Comparison of ENCODE assay signal across 1 cellular context in the genomic region with DNA sequence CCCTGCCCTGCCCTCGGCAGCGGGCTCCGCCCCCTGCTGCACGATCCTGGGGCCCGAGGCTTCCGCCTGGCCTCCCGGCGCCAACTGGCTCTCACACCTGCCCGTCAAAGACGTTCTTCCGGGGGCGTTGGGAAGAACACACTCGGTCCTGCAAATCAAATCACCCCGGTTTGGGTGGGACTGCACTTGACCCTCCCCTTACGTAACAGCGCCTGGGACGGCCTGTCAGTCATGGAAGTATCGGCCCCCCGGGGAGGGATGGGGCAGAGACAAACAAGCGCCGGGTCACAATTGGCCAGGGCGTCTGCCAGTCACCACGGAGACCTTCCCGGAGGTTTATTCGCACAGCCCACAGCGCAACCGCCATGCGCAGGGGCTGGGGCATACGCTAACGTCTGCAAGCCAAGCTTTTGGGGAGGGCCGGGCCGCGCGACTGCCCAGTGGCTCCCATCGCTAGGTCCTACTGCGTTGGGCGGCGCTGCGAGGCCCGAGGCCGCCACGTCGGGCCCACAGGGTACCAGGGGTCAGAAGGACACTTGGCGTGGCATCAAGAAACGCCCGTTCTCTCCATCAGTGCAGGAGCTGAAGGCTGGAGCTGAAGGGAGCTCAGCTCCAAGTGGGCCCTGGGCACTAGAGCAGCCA.
TF ChIP-seq lines count a peak whose summit lies in the region.

No MANE protein-coding gene starts in this region.

TF ChIP-seq in HepG2, 621 proteins besides CTCF, POLR2A, EP300 and RAD21 (continued from another document and continues in another):
- TF ChIP-seq, protein P1, sequence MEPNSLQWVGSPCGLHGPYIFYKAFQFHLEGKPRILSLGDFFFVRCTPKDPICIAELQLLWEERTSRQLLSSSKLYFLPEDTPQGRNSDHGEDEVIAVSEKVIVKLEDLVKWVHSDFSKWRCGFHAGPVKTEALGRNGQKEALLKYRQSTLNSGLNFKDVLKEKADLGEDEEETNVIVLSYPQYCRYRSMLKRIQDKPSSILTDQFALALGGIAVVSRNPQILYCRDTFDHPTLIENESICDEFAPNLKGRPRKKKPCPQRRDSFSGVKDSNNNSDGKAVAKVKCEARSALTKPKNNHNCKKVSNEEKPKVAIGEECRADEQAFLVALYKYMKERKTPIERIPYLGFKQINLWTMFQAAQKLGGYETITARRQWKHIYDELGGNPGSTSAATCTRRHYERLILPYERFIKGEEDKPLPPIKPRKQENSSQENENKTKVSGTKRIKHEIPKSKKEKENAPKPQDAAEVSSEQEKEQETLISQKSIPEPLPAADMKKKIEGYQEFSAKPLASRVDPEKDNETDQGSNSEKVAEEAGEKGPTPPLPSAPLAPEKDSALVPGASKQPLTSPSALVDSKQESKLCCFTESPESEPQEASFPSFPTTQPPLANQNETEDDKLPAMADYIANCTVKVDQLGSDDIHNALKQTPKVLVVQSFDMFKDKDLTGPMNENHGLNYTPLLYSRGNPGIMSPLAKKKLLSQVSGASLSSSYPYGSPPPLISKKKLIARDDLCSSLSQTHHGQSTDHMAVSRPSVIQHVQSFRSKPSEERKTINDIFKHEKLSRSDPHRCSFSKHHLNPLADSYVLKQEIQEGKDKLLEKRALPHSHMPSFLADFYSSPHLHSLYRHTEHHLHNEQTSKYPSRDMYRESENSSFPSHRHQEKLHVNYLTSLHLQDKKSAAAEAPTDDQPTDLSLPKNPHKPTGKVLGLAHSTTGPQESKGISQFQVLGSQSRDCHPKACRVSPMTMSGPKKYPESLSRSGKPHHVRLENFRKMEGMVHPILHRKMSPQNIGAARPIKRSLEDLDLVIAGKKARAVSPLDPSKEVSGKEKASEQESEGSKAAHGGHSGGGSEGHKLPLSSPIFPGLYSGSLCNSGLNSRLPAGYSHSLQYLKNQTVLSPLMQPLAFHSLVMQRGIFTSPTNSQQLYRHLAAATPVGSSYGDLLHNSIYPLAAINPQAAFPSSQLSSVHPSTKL (CRISPR knock-in tag; IDR thresholded peaks at IDR 0.05) = peak; percentile 65
- TF ChIP-seq ZBTB1 (CRISPR knock-in tag; IDR thresholded peaks at IDR 0.05; ENCODE audit: borderline replicate concordance) (no peak), ZSCAN29 (CRISPR knock-in tag; conservative IDR thresholded peaks at IDR 0.05) (0 out of 2 replicates have a peak, but pooled peaks have one; percentile 67), KDM1A (CRISPR knock-in tag; IDR thresholded peaks at IDR 0.05) (no peak; the same call in 1 of the 2 replicates), MEF2D (CRISPR knock-in tag; IDR thresholded peaks at IDR 0.05) (peak; percentile 87; the same call in 1 of the 2 replicates), TMF1 (CRISPR knock-in tag; IDR thresholded peaks at IDR 0.05; ENCODE audit: low read depth) (peak; percentile 10; the same call in 1 of the 2 replicates), ZNF615 (CRISPR knock-in tag; IDR thresholded peaks at IDR 0.05; ENCODE audit: borderline replicate concordance) (no peak), STAG1 (CRISPR knock-in tag; IDR thresholded peaks at IDR 0.05) (no peak), ZNF329 (CRISPR knock-in tag; IDR thresholded peaks at IDR 0.05; ENCODE audit: low read depth) (peak; percentile 37; the same call in 1 of the 2 replicates), ZBTB21 (CRISPR knock-in tag; IDR thresholded peaks at IDR 0.05) (no peak; the same call in 1 of the 2 replicates), FOXM1 (CRISPR knock-in tag; IDR thresholded peaks at IDR 0.05) (no peak), CAMTA2 (CRISPR knock-in tag; IDR thresholded peaks at IDR 0.05; ENCODE audit: borderline replicate concordance) (no peak), ZNF703 (CRISPR knock-in tag; IDR thresholded peaks at IDR 0.05; ENCODE audit: borderline replicate concordance) (no peak), FOXA3 (CRISPR knock-in tag; IDR thresholded peaks at IDR 0.05) (peak; percentile 84), ZSCAN21 (CRISPR knock-in tag; IDR thresholded peaks at IDR 0.05; ENCODE audit: borderline replicate concordance) (peak; percentile 74; the same call in 1 of the 2 replicates), ZNF317 (CRISPR knock-in tag; IDR thresholded peaks at IDR 0.05) (0 out of 2 replicates have a peak, but pooled peaks have one; percentile 10), PTBP1 (IDR thresholded peaks at IDR 0.05; ENCODE audit: low read depth, low read length, poor library complexity, severe bottlenecking) (no peak), BRD4 (CRISPR knock-in tag; IDR thresholded peaks at IDR 0.05) (peak; percentile 76), MTF1 (CRISPR knock-in tag; IDR thresholded peaks at IDR 0.05) (no peak), ZIK1 (CRISPR knock-in tag; IDR thresholded peaks at IDR 0.05; ENCODE audit: borderline replicate concordance, low read depth) (peak; percentile 88), MAF1 (CRISPR knock-in tag; IDR thresholded peaks at IDR 0.05; ENCODE audit: borderline replicate concordance) (peak; percentile 20; the same call in 1 of the 2 replicates), AHR (CRISPR knock-in tag; IDR thresholded peaks at IDR 0.05) (peak; percentile 86), NFKB2 (CRISPR knock-in tag; IDR thresholded peaks at IDR 0.05; ENCODE audit: borderline replicate concordance) (0 out of 2 replicates have a peak, but pooled peaks have one; percentile 26), ATF7-NPFF (CRISPR knock-in tag; IDR thresholded peaks at IDR 0.05; ENCODE audit: low read depth) (peak; percentile 7; the same call in 1 of the 2 replicates), ZNF33A (CRISPR knock-in tag; IDR thresholded peaks at IDR 0.05; ENCODE audit: borderline replicate concordance) (no peak), ZNF629 (CRISPR knock-in tag; conservative IDR thresholded peaks at IDR 0.05) (0 out of 2 replicates have a peak, but pooled peaks have one; percentile 14), TGIF2 (CRISPR knock-in tag; IDR thresholded peaks at IDR 0.05) (no peak; the same call in 1 of the 2 replicates)
- TF ChIP-seq, protein P2, sequence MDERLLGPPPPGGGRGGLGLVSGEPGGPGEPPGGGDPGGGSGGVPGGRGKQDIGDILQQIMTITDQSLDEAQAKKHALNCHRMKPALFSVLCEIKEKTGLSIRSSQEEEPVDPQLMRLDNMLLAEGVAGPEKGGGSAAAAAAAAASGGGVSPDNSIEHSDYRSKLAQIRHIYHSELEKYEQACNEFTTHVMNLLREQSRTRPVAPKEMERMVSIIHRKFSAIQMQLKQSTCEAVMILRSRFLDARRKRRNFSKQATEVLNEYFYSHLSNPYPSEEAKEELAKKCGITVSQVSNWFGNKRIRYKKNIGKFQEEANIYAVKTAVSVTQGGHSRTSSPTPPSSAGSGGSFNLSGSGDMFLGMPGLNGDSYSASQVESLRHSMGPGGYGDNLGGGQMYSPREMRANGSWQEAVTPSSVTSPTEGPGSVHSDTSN (CRISPR knock-in tag; IDR thresholded peaks at IDR 0.05) = peak; percentile 99
- TF ChIP-seq, protein P3, sequence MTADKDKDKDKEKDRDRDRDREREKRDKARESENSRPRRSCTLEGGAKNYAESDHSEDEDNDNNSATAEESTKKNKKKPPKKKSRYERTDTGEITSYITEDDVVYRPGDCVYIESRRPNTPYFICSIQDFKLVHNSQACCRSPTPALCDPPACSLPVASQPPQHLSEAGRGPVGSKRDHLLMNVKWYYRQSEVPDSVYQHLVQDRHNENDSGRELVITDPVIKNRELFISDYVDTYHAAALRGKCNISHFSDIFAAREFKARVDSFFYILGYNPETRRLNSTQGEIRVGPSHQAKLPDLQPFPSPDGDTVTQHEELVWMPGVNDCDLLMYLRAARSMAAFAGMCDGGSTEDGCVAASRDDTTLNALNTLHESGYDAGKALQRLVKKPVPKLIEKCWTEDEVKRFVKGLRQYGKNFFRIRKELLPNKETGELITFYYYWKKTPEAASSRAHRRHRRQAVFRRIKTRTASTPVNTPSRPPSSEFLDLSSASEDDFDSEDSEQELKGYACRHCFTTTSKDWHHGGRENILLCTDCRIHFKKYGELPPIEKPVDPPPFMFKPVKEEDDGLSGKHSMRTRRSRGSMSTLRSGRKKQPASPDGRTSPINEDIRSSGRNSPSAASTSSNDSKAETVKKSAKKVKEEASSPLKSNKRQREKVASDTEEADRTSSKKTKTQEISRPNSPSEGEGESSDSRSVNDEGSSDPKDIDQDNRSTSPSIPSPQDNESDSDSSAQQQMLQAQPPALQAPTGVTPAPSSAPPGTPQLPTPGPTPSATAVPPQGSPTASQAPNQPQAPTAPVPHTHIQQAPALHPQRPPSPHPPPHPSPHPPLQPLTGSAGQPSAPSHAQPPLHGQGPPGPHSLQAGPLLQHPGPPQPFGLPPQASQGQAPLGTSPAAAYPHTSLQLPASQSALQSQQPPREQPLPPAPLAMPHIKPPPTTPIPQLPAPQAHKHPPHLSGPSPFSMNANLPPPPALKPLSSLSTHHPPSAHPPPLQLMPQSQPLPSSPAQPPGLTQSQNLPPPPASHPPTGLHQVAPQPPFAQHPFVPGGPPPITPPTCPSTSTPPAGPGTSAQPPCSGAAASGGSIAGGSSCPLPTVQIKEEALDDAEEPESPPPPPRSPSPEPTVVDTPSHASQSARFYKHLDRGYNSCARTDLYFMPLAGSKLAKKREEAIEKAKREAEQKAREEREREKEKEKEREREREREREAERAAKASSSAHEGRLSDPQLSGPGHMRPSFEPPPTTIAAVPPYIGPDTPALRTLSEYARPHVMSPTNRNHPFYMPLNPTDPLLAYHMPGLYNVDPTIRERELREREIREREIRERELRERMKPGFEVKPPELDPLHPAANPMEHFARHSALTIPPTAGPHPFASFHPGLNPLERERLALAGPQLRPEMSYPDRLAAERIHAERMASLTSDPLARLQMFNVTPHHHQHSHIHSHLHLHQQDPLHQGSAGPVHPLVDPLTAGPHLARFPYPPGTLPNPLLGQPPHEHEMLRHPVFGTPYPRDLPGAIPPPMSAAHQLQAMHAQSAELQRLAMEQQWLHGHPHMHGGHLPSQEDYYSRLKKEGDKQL (CRISPR knock-in tag; IDR thresholded peaks at IDR 0.05; ENCODE audit: low read depth) = peak; percentile 51; the same call in 1 of the 2 replicates
- TF ChIP-seq, protein P4, sequence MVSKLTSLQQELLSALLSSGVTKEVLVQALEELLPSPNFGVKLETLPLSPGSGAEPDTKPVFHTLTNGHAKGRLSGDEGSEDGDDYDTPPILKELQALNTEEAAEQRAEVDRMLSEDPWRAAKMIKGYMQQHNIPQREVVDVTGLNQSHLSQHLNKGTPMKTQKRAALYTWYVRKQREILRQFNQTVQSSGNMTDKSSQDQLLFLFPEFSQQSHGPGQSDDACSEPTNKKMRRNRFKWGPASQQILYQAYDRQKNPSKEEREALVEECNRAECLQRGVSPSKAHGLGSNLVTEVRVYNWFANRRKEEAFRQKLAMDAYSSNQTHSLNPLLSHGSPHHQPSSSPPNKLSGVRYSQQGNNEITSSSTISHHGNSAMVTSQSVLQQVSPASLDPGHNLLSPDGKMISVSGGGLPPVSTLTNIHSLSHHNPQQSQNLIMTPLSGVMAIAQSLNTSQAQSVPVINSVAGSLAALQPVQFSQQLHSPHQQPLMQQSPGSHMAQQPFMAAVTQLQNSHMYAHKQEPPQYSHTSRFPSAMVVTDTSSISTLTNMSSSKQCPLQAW (CRISPR knock-in tag; IDR thresholded peaks at IDR 0.05) = peak; percentile 90
- TF ChIP-seq, protein P5, sequence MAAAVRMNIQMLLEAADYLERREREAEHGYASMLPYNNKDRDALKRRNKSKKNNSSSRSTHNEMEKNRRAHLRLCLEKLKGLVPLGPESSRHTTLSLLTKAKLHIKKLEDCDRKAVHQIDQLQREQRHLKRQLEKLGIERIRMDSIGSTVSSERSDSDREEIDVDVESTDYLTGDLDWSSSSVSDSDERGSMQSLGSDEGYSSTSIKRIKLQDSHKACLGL (CRISPR knock-in tag; IDR thresholded peaks at IDR 0.05) = no peak; the same call in 1 of the 2 replicates
- TF ChIP-seq, protein P6, sequence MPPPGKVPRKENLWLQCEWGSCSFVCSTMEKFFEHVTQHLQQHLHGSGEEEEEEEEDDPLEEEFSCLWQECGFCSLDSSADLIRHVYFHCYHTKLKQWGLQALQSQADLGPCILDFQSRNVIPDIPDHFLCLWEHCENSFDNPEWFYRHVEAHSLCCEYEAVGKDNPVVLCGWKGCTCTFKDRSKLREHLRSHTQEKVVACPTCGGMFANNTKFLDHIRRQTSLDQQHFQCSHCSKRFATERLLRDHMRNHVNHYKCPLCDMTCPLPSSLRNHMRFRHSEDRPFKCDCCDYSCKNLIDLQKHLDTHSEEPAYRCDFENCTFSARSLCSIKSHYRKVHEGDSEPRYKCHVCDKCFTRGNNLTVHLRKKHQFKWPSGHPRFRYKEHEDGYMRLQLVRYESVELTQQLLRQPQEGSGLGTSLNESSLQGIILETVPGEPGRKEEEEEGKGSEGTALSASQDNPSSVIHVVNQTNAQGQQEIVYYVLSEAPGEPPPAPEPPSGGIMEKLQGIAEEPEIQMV (CRISPR knock-in tag; IDR thresholded peaks at IDR 0.05; ENCODE audit: low read depth) = no peak
- TF ChIP-seq, protein P7, sequence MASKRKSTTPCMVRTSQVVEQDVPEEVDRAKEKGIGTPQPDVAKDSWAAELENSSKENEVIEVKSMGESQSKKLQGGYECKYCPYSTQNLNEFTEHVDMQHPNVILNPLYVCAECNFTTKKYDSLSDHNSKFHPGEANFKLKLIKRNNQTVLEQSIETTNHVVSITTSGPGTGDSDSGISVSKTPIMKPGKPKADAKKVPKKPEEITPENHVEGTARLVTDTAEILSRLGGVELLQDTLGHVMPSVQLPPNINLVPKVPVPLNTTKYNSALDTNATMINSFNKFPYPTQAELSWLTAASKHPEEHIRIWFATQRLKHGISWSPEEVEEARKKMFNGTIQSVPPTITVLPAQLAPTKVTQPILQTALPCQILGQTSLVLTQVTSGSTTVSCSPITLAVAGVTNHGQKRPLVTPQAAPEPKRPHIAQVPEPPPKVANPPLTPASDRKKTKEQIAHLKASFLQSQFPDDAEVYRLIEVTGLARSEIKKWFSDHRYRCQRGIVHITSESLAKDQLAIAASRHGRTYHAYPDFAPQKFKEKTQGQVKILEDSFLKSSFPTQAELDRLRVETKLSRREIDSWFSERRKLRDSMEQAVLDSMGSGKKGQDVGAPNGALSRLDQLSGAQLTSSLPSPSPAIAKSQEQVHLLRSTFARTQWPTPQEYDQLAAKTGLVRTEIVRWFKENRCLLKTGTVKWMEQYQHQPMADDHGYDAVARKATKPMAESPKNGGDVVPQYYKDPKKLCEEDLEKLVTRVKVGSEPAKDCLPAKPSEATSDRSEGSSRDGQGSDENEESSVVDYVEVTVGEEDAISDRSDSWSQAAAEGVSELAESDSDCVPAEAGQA (IDR thresholded peaks at IDR 0.05; ENCODE audit: low read depth) = peak; percentile 36; the same call in 1 of the 2 replicates
- TF ChIP-seq, protein P7 (CRISPR knock-in tag; IDR thresholded peaks at IDR 0.05; ENCODE audit: borderline replicate concordance) = no peak
